ENCODE assay signal across 1 cellular context in the genomic region with DNA sequence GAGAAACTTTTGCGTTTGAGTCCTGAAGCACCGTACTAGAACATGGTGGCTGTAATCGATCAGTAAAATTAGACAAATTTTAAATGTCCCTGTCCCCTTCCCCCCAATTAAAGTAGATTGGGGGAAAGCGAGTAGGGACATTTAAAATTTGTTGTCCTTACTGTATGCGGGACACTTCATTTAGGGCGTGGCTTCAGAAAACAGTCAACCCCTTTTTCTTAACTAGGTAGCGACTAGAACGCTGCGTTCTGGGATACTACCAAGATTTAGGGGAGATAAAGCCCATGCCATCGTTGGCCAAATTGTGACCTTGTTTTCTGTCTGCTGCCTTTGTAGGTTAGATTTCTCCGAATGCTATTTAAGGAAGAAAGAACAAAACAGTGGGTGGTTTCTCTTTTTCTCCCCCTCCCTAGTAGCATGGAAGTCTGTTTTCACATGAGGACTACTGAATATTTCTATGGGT.
TF ChIP-seq lines count a peak whose summit lies in the region.

No MANE protein-coding gene starts in this region.

TF ChIP-seq in GM23338, 12 proteins besides CTCF, POLR2A, EP300 and RAD21 (continued from another document):
- TF ChIP-seq, protein P1, sequence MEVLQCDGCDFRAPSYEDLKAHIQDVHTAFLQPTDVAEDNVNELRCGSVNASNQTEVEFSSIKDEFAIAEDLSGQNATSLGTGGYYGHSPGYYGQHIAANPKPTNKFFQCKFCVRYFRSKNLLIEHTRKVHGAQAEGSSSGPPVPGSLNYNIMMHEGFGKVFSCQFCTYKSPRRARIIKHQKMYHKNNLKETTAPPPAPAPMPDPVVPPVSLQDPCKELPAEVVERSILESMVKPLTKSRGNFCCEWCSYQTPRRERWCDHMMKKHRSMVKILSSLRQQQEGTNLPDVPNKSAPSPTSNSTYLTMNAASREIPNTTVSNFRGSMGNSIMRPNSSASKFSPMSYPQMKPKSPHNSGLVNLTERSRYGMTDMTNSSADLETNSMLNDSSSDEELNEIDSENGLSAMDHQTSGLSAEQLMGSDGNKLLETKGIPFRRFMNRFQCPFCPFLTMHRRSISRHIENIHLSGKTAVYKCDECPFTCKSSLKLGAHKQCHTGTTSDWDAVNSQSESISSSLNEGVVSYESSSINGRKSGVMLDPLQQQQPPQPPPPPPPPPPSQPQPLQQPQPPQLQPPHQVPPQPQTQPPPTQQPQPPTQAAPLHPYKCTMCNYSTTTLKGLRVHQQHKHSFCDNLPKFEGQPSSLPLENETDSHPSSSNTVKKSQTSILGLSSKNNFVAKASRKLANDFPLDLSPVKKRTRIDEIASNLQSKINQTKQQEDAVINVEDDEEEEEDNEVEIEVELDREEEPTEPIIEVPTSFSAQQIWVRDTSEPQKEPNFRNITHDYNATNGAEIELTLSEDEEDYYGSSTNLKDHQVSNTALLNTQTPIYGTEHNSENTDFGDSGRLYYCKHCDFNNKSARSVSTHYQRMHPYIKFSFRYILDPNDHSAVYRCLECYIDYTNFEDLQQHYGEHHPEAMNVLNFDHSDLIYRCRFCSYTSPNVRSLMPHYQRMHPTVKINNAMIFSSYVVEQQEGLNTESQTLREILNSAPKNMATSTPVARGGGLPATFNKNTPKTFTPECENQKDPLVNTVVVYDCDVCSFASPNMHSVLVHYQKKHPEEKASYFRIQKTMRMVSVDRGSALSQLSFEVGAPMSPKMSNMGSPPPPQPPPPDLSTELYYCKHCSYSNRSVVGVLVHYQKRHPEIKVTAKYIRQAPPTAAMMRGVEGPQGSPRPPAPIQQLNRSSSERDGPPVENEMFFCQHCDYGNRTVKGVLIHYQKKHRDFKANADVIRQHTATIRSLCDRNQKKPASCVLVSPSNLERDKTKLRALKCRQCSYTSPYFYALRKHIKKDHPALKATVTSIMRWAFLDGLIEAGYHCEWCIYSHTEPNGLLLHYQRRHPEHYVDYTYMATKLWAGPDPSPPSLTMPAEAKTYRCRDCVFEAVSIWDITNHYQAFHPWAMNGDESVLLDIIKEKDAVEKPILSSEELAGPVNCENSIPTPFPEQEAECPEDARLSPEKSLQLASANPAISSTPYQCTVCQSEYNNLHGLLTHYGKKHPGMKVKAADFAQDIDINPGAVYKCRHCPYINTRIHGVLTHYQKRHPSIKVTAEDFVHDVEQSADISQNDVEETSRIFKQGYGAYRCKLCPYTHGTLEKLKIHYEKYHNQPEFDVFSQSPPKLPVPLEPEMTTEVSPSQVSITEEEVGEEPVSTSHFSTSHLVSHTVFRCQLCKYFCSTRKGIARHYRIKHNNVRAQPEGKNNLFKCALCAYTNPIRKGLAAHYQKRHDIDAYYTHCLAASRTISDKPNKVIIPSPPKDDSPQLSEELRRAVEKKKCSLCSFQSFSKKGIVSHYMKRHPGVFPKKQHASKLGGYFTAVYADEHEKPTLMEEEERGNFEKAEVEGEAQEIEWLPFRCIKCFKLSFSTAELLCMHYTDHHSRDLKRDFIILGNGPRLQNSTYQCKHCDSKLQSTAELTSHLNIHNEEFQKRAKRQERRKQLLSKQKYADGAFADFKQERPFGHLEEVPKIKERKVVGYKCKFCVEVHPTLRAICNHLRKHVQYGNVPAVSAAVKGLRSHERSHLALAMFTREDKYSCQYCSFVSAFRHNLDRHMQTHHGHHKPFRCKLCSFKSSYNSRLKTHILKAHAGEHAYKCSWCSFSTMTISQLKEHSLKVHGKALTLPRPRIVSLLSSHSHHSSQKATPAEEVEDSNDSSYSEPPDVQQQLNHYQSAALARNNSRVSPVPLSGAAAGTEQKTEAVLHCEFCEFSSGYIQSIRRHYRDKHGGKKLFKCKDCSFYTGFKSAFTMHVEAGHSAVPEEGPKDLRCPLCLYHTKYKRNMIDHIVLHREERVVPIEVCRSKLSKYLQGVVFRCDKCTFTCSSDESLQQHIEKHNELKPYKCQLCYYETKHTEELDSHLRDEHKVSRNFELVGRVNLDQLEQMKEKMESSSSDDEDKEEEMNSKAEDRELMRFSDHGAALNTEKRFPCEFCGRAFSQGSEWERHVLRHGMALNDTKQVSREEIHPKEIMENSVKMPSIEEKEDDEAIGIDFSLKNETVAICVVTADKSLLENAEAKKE (CRISPR knock-in tag; IDR thresholded peaks at IDR 0.05) = no peak
- TF ChIP-seq, protein P2, sequence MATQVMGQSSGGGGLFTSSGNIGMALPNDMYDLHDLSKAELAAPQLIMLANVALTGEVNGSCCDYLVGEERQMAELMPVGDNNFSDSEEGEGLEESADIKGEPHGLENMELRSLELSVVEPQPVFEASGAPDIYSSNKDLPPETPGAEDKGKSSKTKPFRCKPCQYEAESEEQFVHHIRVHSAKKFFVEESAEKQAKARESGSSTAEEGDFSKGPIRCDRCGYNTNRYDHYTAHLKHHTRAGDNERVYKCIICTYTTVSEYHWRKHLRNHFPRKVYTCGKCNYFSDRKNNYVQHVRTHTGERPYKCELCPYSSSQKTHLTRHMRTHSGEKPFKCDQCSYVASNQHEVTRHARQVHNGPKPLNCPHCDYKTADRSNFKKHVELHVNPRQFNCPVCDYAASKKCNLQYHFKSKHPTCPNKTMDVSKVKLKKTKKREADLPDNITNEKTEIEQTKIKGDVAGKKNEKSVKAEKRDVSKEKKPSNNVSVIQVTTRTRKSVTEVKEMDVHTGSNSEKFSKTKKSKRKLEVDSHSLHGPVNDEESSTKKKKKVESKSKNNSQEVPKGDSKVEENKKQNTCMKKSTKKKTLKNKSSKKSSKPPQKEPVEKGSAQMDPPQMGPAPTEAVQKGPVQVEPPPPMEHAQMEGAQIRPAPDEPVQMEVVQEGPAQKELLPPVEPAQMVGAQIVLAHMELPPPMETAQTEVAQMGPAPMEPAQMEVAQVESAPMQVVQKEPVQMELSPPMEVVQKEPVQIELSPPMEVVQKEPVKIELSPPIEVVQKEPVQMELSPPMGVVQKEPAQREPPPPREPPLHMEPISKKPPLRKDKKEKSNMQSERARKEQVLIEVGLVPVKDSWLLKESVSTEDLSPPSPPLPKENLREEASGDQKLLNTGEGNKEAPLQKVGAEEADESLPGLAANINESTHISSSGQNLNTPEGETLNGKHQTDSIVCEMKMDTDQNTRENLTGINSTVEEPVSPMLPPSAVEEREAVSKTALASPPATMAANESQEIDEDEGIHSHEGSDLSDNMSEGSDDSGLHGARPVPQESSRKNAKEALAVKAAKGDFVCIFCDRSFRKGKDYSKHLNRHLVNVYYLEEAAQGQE (IDR thresholded peaks at IDR 0.05; ENCODE audit: unreplicated experiment) = no peak
- TF ChIP-seq POLR2AphosphoS5 (IDR thresholded peaks at IDR 0.05; ENCODE audit: low read depth) (no peak), NANOG (IDR thresholded peaks at IDR 0.05; ENCODE audit: borderline replicate concordance) (no peak), JUNB (IDR thresholded peaks at IDR 0.05; ENCODE audit: unreplicated experiment) (no peak)
